Comparison of ENCODE assay signal across 8 cellular contexts in the genomic region with DNA sequence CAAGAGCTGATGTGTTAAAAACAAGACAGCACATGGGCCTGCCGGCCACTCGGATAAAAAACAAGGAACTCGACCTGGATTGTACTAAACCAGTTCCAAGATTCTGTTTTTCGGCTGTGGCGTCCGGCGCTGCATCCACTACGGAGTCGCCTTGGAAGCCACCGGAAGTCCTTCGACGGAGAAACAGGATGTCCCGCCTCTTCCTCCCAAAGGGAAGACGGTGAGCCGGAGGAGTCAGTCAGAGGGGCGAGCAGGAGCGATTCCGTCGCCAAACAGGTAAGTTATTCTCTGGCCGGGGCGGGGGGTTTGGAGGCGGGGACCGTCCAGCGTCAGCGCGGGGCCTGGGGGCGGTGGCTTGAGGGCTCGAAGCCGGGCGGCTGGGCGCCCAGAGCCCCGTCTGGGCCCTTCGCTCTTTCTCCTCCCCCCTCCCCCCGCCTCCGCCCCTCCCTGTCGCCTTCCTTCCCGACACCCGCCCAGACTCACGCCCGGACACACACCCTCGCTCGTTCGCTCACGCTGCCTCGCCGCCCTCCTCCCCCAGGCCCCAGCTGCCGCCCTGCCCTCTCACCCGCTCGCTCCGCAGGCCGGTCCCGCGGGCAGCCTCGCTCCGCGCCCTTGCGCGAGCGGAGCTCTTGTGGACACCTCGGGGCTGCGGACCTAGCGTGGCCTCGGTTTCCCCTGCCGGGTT. TPM values are rescaled to one million over a fixed set of nuclear protein-coding genes. Genes with fewer than 3 reads are reported as not detected.
A peak's percentile ranks its signal among the peaks of the same experiment; 100 is the strongest.
DNase-seq lines count a peak whose midpoint lies in the region; ATAC-seq and TF ChIP-seq lines count a peak whose summit lies in the region.

A gene with protein sequence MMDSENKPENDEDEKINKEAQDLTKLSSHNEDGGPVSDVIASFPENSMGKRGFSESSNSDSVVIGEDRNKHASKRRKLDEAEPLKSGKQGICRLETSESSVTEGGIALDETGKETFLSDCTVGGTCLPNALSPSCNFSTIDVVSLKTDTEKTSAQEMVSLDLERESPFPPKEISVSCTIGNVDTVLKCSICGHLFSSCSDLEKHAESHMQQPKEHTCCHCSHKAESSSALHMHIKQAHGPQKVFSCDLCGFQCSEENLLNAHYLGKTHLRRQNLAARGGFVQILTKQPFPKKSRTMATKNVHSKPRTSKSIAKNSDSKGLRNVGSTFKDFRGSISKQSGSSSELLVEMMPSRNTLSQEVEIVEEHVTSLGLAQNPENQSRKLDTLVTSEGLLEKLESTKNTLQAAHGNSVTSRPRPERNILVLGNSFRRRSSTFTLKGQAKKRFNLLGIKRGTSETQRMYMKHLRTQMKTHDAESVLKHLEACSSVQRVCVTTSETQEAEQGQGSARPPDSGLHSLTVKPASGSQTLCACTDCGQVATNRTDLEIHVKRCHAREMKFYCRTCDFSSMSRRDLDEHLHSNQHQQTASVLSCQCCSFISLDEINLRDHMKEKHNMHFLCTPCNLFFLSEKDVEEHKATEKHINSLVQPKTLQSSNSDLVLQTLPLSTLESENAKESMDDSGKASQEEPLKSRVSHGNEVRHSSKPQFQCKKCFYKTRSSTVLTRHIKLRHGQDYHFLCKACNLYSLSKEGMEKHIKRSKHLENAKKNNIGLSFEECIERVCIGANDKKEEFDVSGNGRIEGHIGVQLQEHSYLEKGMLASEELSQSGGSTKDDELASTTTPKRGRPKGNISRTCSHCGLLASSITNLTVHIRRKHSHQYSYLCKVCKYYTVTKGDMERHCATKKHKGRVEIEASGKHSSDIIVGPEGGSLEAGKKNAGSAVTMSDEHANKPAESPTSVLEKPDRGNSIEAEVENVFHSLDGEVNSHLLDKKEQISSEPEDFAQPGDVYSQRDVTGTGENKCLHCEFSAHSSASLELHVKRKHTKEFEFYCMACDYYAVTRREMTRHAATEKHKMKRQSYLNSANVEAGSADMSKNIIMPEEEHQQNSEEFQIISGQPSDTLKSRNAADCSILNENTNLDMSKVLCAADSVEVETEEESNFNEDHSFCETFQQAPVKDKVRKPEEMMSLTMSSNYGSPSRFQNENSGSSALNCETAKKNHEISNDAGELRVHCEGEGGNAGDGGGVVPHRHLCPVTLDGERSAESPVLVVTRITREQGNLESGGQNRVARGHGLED (N-terminal part only) (plus strand): TSS at position 209 of the 688 bp plus-strand sequence. CDS start 33,150 bp downstream, outside the sequence.

- POLR2A ChIA-PET in Panc1 (lab: Charles Lee) = no interaction called here

- 0% methylated on average over 5 to 19 of the region's 64 CpGs for WGBS in esophagus squamous epithelium, 2 donors

- TF ChIP-seq POLR2A in esophagus squamous epithelium (IDR thresholded peaks at IDR 0.05) = peak in 2 of 4 donors; percentile 14 to 42

- CTCF ChIA-PET in Panc1 (lab: Charles Lee) = interaction anchor here (0.7 kb wide), 1 partner anchor 10 kb away, joined by 6 read pairs; no protein-coding TSS in a partner anchor

- ATAC-seq in GM21786 (IDR thresholded peaks at IDR 0.05; ENCODE audit: unreplicated experiment) (peak; percentile 70), Panc1 (peak; percentile 93)
- peak; percentile 85 to 87 for ATAC-seq in activated T-cell treated with anti-CD3 and anti-CD28 coated beads, Interleukin-2, amount 50 U/mL, for 4 hours
- ATAC-seq in stimulated activated effector memory CD8-positive, alpha-beta T cell treated with anti-CD3 and anti-CD28 coated beads, Interleukin-12 subunit alpha, Interleukin-12 subunit beta, amount 100 ng/mL, for 72 hours = peak; percentile 88

- intact Hi-C loops in Panc1 (cut with micrococcal nuclease; ENCODE audit: unreplicated experiment) (no loop called here), esophagus squamous epithelium (cut with DNase I) (no loop called here)

- H3K4me1 Mint-ChIP-seq in activated T-cell treated with anti-CD3 and anti-CD28 coated beads, Interleukin-2, amount 50 U/mL, for 4 hours (ENCODE audit: low read depth) = peaks cover 53% of the 10 kb centered on the region
- H3K4me1 Mint-ChIP-seq in stimulated activated effector memory CD8-positive, alpha-beta T cell treated with anti-CD3 and anti-CD28 coated beads, Interleukin-12 subunit alpha, Interleukin-12 subunit beta, amount 100 ng/mL, for 72 hours = peaks cover 58% of the 10 kb centered on the region

- no peaks in the 10 kb centered on the region for H3K27me3 Mint-ChIP-seq in activated T-cell treated with anti-CD3 and anti-CD28 coated beads, Interleukin-2, amount 50 U/mL, for 4 hours (ENCODE audit: low read depth)

- peak within 1 kb of the TSS; percentile 70 for H2AFZ ChIP-seq in KMS-11 (ENCODE audit: low read depth)

- H3K9me3 Mint-ChIP-seq in activated T-cell treated with anti-CD3 and anti-CD28 coated beads, Interleukin-2, amount 50 U/mL, for 4 hours = no peaks in the 10 kb centered on the region
- no peaks in the 10 kb centered on the region for H3K9me3 Mint-ChIP-seq in stimulated activated effector memory CD8-positive, alpha-beta T cell treated with anti-CD3 and anti-CD28 coated beads, Interleukin-12 subunit alpha, Interleukin-12 subunit beta, amount 100 ng/mL, for 72 hours

- H3K79me2 ChIP-seq in KMS-11 (ENCODE audit: insufficient read depth, low read depth) = peaks cover 71% of the 10 kb centered on the region

- H3K4me2 ChIP-seq in KMS-11 = peak within 1 kb of the TSS; percentile 97

- peaks cover 35% of the 10 kb centered on the region for H3K36me3 Mint-ChIP-seq in activated T-cell treated with anti-CD3 and anti-CD28 coated beads, Interleukin-2, amount 50 U/mL, for 4 hours (ENCODE audit: insufficient read depth)
- peaks cover 58% of the 10 kb centered on the region for H3K36me3 Mint-ChIP-seq in stimulated activated effector memory CD8-positive, alpha-beta T cell treated with anti-CD3 and anti-CD28 coated beads, Interleukin-12 subunit alpha, Interleukin-12 subunit beta, amount 100 ng/mL, for 72 hours

- in situ Hi-C loops in Panc1 (cut with HindIII; ENCODE audit: low pct_unique_long_range_greater_than_20kb, low sequenced_read_pairs) = no loop called here

- peak within 1 kb of the TSS; percentile 96 for H3K4me3 Mint-ChIP-seq in activated T-cell treated with anti-CD3 and anti-CD28 coated beads, Interleukin-2, amount 50 U/mL, for 4 hours
- peak within 1 kb of the TSS; percentile 98 for H3K4me3 Mint-ChIP-seq in stimulated activated effector memory CD8-positive, alpha-beta T cell treated with anti-CD3 and anti-CD28 coated beads, Interleukin-12 subunit alpha, Interleukin-12 subunit beta, amount 100 ng/mL, for 72 hours

- TF ChIP-seq CTCF in KMS-11 (conservative IDR thresholded peaks at IDR 0.05; ENCODE audit: low read depth, low read length) (no peak), Panc1 (IDR thresholded peaks at IDR 0.05) (no peak), esophagus squamous epithelium (IDR thresholded peaks at IDR 0.05) (no peak)

- H3K36me3 ChIP-seq in KMS-11 (ENCODE audit: insufficient read depth) (no peaks in the 10 kb centered on the region), Panc1 (ENCODE audit: control insufficient read depth, insufficient read depth, low read length) (no peaks in the 10 kb centered on the region; the same call in 1 of the 2 replicates), esophagus squamous epithelium (peaks cover 0 to 22% (median 0%) of the 10 kb centered on the region in 3 donors)

- H4K20me1 ChIP-seq in KMS-11 (ENCODE audit: insufficient read depth) = no peaks in the 10 kb centered on the region

- peak within 1 kb of the TSS; percentile 96 for H3K27ac Mint-ChIP-seq in stimulated activated effector memory CD8-positive, alpha-beta T cell treated with anti-CD3 and anti-CD28 coated beads, Interleukin-12 subunit alpha, Interleukin-12 subunit beta, amount 100 ng/mL, for 72 hours

- H3K9me3 ChIP-seq in Panc1 (ENCODE audit: control insufficient read depth, insufficient read depth, low read depth, low read length) = no peaks in the 10 kb centered on the region
- H3K9me3 ChIP-seq in esophagus squamous epithelium = no peaks in the 10 kb centered on the region

- no peak within 1 kb of the TSS for H3K4me3 ChIP-seq in KMS-11 (IDR thresholded peaks at IDR 0.05; ENCODE audit: insufficient read depth, low read depth, low read length)
- peak within 1 kb of the TSS; percentile 70 to 90 for H3K4me3 ChIP-seq in Panc1 (ENCODE audit: low read depth in 2 of 2, low read length in 2 of 2)
- peak within 1 kb of the TSS; percentile 73 to 93 (median 84) for H3K4me3 ChIP-seq in esophagus squamous epithelium

- DNase-seq in DMS79 (lab: John Stamatoyannopoulos, UW) (peak; percentile 80), Panc1 (ENCODE audit: low read depth, low spot score) (peak; percentile 85), esophagus squamous epithelium (lab: John Stamatoyannopoulos, UW) (peak; percentile 56), myocyte (ENCODE audit: low read depth) (peak; percentile 96)
- peak; percentile 77 for DNase-seq in activated T-cell treated with anti-CD3 and anti-CD28 coated beads, Interleukin-2, amount 50 U/mL, for 4 hours
- DNase-seq in stimulated activated effector memory CD8-positive, alpha-beta T cell treated with anti-CD3 and anti-CD28 coated beads, Interleukin-12 subunit alpha, Interleukin-12 subunit beta, amount 100 ng/mL, for 72 hours (ENCODE audit: low spot score in 2 of 2) = peak; percentile 74 to 95

- peaks cover 68% of the 10 kb centered on the region for H3K4me1 ChIP-seq in KMS-11 (ENCODE audit: low read depth, poor library complexity, severe bottlenecking)
- H3K4me1 ChIP-seq in Panc1 (ENCODE audit: control insufficient read depth, insufficient read depth, low read length) = peaks cover 11% of the 10 kb centered on the region
- H3K4me1 ChIP-seq in esophagus squamous epithelium = peaks cover 15 to 32% (median 17%) of the 10 kb centered on the region in 3 donors

- H3K27ac ChIP-seq in KMS-11 (peak within 1 kb of the TSS; percentile 88), Panc1 (ENCODE audit: low read length) (peak within 1 kb of the TSS; percentile 99), esophagus squamous epithelium (peak within 1 kb of the TSS; percentile 98 to 100 (median 98))

- H3K9ac ChIP-seq in KMS-11 = peak within 1 kb of the TSS; percentile 81

- no peaks in the 10 kb centered on the region for H3K27me3 ChIP-seq in KMS-11 (ENCODE audit: insufficient read depth, low read depth)
- no peaks in the 10 kb centered on the region for H3K27me3 ChIP-seq in Panc1 (ENCODE audit: control insufficient read depth, insufficient read depth, low read length)
- H3K27me3 ChIP-seq in esophagus squamous epithelium = no peaks in the 10 kb centered on the region

- BruUV-seq in Panc1 (replicated peaks; lab: Mats Ljungman, UMichigan) = no TSS peak

RNA-seq across cellular contexts. Expression of the gene that starts here (rescaled TPM):
- total RNA-seq in Panc1 (2021; ENCODE audit: unreplicated experiment) = 16.8 TPM
- 7.8 TPM for polyA plus RNA-seq in Panc1 (2012; ENCODE audit: insufficient read length)
- 10 to 100 TPM; 13.1 to 13.8 (median 13.4) TPM for total RNA-seq in activated T-cell treated with anti-CD3 and anti-CD28 coated beads, Interleukin-2, amount 50 U/mL, for 4 hours
- 10 to 100 TPM in 2 of 4 donors, 1 to 10 TPM in 2; 6.4 to 21.2 (median 13.1) TPM for total RNA-seq in esophagus squamous epithelium
- total RNA-seq in myocyte = 7.0 and 7.2 TPM in 2 replicates
- polyA plus RNA-seq in myocyte (2012) = 2.6 TPM
